Comparison of ENCODE assay signal across 1 cellular context in genomic region chr2:112712903-112713584, GRCh38.
TF ChIP-seq lines count a peak whose summit lies in the region.

No MANE protein-coding gene starts in this region.

TF ChIP-seq in HepG2, 621 proteins besides CTCF, POLR2A, EP300 and RAD21 (continued from another document and continues in another):
- TF ChIP-seq RXRA (CRISPR knock-in tag; IDR thresholded peaks at IDR 0.05): no peak
- TF ChIP-seq CHD4 (IDR thresholded peaks at IDR 0.05; ENCODE audit: borderline replicate concordance, low read length): no peak
- TF ChIP-seq ZNF296 (CRISPR knock-in tag; conservative IDR thresholded peaks at IDR 0.05): no peak
- no peak for TF ChIP-seq ZNF180 (CRISPR knock-in tag; IDR thresholded peaks at IDR 0.05; ENCODE audit: borderline replicate concordance, low read depth)
- no peak for TF ChIP-seq THAP11 (CRISPR knock-in tag; IDR thresholded peaks at IDR 0.05)
- peak; percentile 89 for TF ChIP-seq TEAD3 (CRISPR knock-in tag; optimal IDR thresholded peaks at IDR 0.05; ENCODE audit: borderline replicate concordance)
- TF ChIP-seq MAF1 (CRISPR knock-in tag; IDR thresholded peaks at IDR 0.05; ENCODE audit: borderline replicate concordance): no peak
- TF ChIP-seq ZNF383 (CRISPR knock-in tag; IDR thresholded peaks at IDR 0.05; ENCODE audit: borderline replicate concordance): no peak
- no peak for TF ChIP-seq ZNF83 (CRISPR knock-in tag; IDR thresholded peaks at IDR 0.05; ENCODE audit: borderline replicate concordance)
- TF ChIP-seq ZNF577 (CRISPR knock-in tag; IDR thresholded peaks at IDR 0.05; ENCODE audit: borderline replicate concordance, low read depth): no peak
- TF ChIP-seq ZNF670 (CRISPR knock-in tag; IDR thresholded peaks at IDR 0.05; ENCODE audit: borderline replicate concordance): no peak
- TF ChIP-seq ZNF841 (CRISPR knock-in tag; IDR thresholded peaks at IDR 0.05; ENCODE audit: borderline replicate concordance): no peak
- TF ChIP-seq MBD4 (IDR thresholded peaks at IDR 0.05; ENCODE audit: borderline replicate concordance, low read length): no peak
- no peak for TF ChIP-seq ZNF317 (CRISPR knock-in tag; IDR thresholded peaks at IDR 0.05)
- TF ChIP-seq MED13 (CRISPR knock-in tag; IDR thresholded peaks at IDR 0.05): no peak
- no peak for TF ChIP-seq MIXL1 (CRISPR knock-in tag; IDR thresholded peaks at IDR 0.05)
- peak; percentile 61; the same call in 1 of the 2 replicates for TF ChIP-seq ETV5 (CRISPR knock-in tag; IDR thresholded peaks at IDR 0.05; ENCODE audit: borderline replicate concordance)
- TF ChIP-seq ZSCAN29 (CRISPR knock-in tag; conservative IDR thresholded peaks at IDR 0.05): no peak
- peak; percentile 48 for TF ChIP-seq FOXA3 (CRISPR knock-in tag; IDR thresholded peaks at IDR 0.05)
- 0 out of 2 replicates have a peak, but pooled peaks have one; percentile 26 for TF ChIP-seq ZNF350 (CRISPR knock-in tag; IDR thresholded peaks at IDR 0.05; ENCODE audit: borderline replicate concordance, low read depth)
- TF ChIP-seq, protein P1, sequence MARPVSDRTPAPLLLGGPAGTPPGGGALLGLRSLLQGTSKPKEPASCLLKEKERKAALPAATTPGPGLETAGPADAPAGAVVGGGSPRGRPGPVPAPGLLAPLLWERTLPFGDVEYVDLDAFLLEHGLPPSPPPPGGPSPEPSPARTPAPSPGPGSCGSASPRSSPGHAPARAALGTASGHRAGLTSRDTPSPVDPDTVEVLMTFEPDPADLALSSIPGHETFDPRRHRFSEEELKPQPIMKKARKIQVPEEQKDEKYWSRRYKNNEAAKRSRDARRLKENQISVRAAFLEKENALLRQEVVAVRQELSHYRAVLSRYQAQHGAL (CRISPR knock-in tag; IDR thresholded peaks at IDR 0.05; ENCODE audit: not compliant biosample characterization): no peak
- TF ChIP-seq ZNF782 (CRISPR knock-in tag; IDR thresholded peaks at IDR 0.05; ENCODE audit: borderline replicate concordance): no peak
- no peak for TF ChIP-seq ARHGAP35 (CRISPR knock-in tag; IDR thresholded peaks at IDR 0.05; ENCODE audit: borderline replicate concordance)
- TF ChIP-seq ZNF326 (CRISPR knock-in tag; IDR thresholded peaks at IDR 0.05; ENCODE audit: borderline replicate concordance): no peak
- TF ChIP-seq E2F5 (CRISPR knock-in tag; conservative IDR thresholded peaks at IDR 0.05): no peak
- peak; percentile 68 for TF ChIP-seq FOSL2 (CRISPR knock-in tag; IDR thresholded peaks at IDR 0.05)
- TF ChIP-seq UBTF (CRISPR knock-in tag; IDR thresholded peaks at IDR 0.05): peak; percentile 28; the same call in 1 of the 2 replicates
- no peak for TF ChIP-seq EEA1 (CRISPR knock-in tag; IDR thresholded peaks at IDR 0.05; ENCODE audit: borderline replicate concordance)
- TF ChIP-seq CEBPB (IDR thresholded peaks at IDR 0.05; ENCODE audit: borderline replicate concordance, low read depth, low read length): no peak
- no peak for TF ChIP-seq PAWR (CRISPR knock-in tag; IDR thresholded peaks at IDR 0.05; ENCODE audit: borderline replicate concordance)
- TF ChIP-seq CBX2 (IDR thresholded peaks at IDR 0.05; ENCODE audit: low read depth, low read length): no peak
- TF ChIP-seq CBX2 (CRISPR knock-in tag; IDR thresholded peaks at IDR 0.05; ENCODE audit: low read depth): peak; percentile 65; the same call in 1 of the 2 replicates
- no peak for TF ChIP-seq ZKSCAN5 (CRISPR knock-in tag; IDR thresholded peaks at IDR 0.05)
- TF ChIP-seq SMYD3 (CRISPR knock-in tag; IDR thresholded peaks at IDR 0.05): no peak
- TF ChIP-seq RFXANK (CRISPR knock-in tag; IDR thresholded peaks at IDR 0.05): no peak
- TF ChIP-seq NRL (CRISPR knock-in tag; IDR thresholded peaks at IDR 0.05; ENCODE audit: borderline replicate concordance): no peak
- no peak for TF ChIP-seq ZBTB42 (CRISPR knock-in tag; IDR thresholded peaks at IDR 0.05)
- no peak for TF ChIP-seq POLR2AphosphoS2 (IDR thresholded peaks at IDR 0.05; ENCODE audit: low read depth, low read length)
- TF ChIP-seq ZFP82 (CRISPR knock-in tag; IDR thresholded peaks at IDR 0.05; ENCODE audit: borderline replicate concordance): no peak
- TF ChIP-seq STAG1 (CRISPR knock-in tag; IDR thresholded peaks at IDR 0.05): no peak
- TF ChIP-seq NPAS2 (CRISPR knock-in tag; IDR thresholded peaks at IDR 0.05; ENCODE audit: borderline replicate concordance): no peak
- TF ChIP-seq ZNF224 (CRISPR knock-in tag; IDR thresholded peaks at IDR 0.05): no peak
- TF ChIP-seq, protein P2, sequence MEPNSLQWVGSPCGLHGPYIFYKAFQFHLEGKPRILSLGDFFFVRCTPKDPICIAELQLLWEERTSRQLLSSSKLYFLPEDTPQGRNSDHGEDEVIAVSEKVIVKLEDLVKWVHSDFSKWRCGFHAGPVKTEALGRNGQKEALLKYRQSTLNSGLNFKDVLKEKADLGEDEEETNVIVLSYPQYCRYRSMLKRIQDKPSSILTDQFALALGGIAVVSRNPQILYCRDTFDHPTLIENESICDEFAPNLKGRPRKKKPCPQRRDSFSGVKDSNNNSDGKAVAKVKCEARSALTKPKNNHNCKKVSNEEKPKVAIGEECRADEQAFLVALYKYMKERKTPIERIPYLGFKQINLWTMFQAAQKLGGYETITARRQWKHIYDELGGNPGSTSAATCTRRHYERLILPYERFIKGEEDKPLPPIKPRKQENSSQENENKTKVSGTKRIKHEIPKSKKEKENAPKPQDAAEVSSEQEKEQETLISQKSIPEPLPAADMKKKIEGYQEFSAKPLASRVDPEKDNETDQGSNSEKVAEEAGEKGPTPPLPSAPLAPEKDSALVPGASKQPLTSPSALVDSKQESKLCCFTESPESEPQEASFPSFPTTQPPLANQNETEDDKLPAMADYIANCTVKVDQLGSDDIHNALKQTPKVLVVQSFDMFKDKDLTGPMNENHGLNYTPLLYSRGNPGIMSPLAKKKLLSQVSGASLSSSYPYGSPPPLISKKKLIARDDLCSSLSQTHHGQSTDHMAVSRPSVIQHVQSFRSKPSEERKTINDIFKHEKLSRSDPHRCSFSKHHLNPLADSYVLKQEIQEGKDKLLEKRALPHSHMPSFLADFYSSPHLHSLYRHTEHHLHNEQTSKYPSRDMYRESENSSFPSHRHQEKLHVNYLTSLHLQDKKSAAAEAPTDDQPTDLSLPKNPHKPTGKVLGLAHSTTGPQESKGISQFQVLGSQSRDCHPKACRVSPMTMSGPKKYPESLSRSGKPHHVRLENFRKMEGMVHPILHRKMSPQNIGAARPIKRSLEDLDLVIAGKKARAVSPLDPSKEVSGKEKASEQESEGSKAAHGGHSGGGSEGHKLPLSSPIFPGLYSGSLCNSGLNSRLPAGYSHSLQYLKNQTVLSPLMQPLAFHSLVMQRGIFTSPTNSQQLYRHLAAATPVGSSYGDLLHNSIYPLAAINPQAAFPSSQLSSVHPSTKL (CRISPR knock-in tag; IDR thresholded peaks at IDR 0.05): 0 out of 2 replicates have a peak, but pooled peaks have one; percentile 8
- no peak for TF ChIP-seq JDP2 (CRISPR knock-in tag; IDR thresholded peaks at IDR 0.05; ENCODE audit: borderline replicate concordance)
- no peak for TF ChIP-seq ZNF558 (CRISPR knock-in tag; IDR thresholded peaks at IDR 0.05; ENCODE audit: borderline replicate concordance)
- no peak for TF ChIP-seq ZNF234 (CRISPR knock-in tag; conservative IDR thresholded peaks at IDR 0.05)
- no peak for TF ChIP-seq SRF (IDR thresholded peaks at IDR 0.05; ENCODE audit: low read depth, low read length)
- TF ChIP-seq ZNF546 (CRISPR knock-in tag; conservative IDR thresholded peaks at IDR 0.05): no peak
- no peak for TF ChIP-seq KLF16 (CRISPR knock-in tag; IDR thresholded peaks at IDR 0.05)
- TF ChIP-seq HINFP (CRISPR knock-in tag; IDR thresholded peaks at IDR 0.05; ENCODE audit: low read depth): 0 out of 2 replicates have a peak, but pooled peaks have one; percentile 46
- peak; percentile 10 for TF ChIP-seq SKI (IDR thresholded peaks at IDR 0.05; ENCODE audit: partially characterized antibody)
- no peak for TF ChIP-seq MAFG (CRISPR knock-in tag; IDR thresholded peaks at IDR 0.05)
- TF ChIP-seq, protein P3, sequence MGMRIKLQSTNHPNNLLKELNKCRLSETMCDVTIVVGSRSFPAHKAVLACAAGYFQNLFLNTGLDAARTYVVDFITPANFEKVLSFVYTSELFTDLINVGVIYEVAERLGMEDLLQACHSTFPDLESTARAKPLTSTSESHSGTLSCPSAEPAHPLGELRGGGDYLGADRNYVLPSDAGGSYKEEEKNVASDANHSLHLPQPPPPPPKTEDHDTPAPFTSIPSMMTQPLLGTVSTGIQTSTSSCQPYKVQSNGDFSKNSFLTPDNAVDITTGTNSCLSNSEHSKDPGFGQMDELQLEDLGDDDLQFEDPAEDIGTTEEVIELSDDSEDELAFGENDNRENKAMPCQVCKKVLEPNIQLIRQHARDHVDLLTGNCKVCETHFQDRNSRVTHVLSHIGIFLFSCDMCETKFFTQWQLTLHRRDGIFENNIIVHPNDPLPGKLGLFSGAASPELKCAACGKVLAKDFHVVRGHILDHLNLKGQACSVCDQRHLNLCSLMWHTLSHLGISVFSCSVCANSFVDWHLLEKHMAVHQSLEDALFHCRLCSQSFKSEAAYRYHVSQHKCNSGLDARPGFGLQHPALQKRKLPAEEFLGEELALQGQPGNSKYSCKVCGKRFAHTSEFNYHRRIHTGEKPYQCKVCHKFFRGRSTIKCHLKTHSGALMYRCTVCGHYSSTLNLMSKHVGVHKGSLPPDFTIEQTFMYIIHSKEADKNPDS (CRISPR knock-in tag; IDR thresholded peaks at IDR 0.05): no peak
- TF ChIP-seq MTF1 (CRISPR knock-in tag; IDR thresholded peaks at IDR 0.05): no peak
- no peak for TF ChIP-seq ZNF335 (CRISPR knock-in tag; IDR thresholded peaks at IDR 0.05)
- no peak for TF ChIP-seq ZNF674 (CRISPR knock-in tag; IDR thresholded peaks at IDR 0.05; ENCODE audit: low read depth)
- no peak for TF ChIP-seq ZNF850 (CRISPR knock-in tag; conservative IDR thresholded peaks at IDR 0.05)
- TF ChIP-seq, protein P4, sequence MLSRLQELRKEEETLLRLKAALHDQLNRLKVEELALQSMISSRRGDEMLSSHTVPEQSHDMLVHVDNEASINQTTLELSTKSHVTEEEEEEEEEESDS (CRISPR knock-in tag; IDR thresholded peaks at IDR 0.05; ENCODE audit: borderline replicate concordance): no peak
- no peak for TF ChIP-seq MXD4 (CRISPR knock-in tag; IDR thresholded peaks at IDR 0.05)
- no peak for TF ChIP-seq ZIK1 (CRISPR knock-in tag; IDR thresholded peaks at IDR 0.05; ENCODE audit: borderline replicate concordance, low read depth)
- TF ChIP-seq, protein P5, sequence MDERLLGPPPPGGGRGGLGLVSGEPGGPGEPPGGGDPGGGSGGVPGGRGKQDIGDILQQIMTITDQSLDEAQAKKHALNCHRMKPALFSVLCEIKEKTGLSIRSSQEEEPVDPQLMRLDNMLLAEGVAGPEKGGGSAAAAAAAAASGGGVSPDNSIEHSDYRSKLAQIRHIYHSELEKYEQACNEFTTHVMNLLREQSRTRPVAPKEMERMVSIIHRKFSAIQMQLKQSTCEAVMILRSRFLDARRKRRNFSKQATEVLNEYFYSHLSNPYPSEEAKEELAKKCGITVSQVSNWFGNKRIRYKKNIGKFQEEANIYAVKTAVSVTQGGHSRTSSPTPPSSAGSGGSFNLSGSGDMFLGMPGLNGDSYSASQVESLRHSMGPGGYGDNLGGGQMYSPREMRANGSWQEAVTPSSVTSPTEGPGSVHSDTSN (CRISPR knock-in tag; IDR thresholded peaks at IDR 0.05): no peak
- TF ChIP-seq RARA (CRISPR knock-in tag; IDR thresholded peaks at IDR 0.05): peak; percentile 59
- TF ChIP-seq MXI1 (IDR thresholded peaks at IDR 0.05; ENCODE audit: borderline replicate concordance, low read depth, low read length): peak; percentile 16; the same call in 1 of the 3 replicates
- TF ChIP-seq HNRNPUL1 (IDR thresholded peaks at IDR 0.05; ENCODE audit: low read depth, low read length): no peak
- TF ChIP-seq ZNF205 (CRISPR knock-in tag; IDR thresholded peaks at IDR 0.05): 0 out of 2 replicates have a peak, but pooled peaks have one; percentile 22
- TF ChIP-seq ATF7-NPFF (CRISPR knock-in tag; IDR thresholded peaks at IDR 0.05; ENCODE audit: low read depth): 0 out of 2 replicates have a peak, but pooled peaks have one; percentile 24
- TF ChIP-seq ZNF530 (CRISPR knock-in tag; IDR thresholded peaks at IDR 0.05; ENCODE audit: low read depth): no peak
- no peak for TF ChIP-seq PAF1 (CRISPR knock-in tag; IDR thresholded peaks at IDR 0.05)
